18 cellular contexts compared by ENCODE assay signal in the genomic region with DNA sequence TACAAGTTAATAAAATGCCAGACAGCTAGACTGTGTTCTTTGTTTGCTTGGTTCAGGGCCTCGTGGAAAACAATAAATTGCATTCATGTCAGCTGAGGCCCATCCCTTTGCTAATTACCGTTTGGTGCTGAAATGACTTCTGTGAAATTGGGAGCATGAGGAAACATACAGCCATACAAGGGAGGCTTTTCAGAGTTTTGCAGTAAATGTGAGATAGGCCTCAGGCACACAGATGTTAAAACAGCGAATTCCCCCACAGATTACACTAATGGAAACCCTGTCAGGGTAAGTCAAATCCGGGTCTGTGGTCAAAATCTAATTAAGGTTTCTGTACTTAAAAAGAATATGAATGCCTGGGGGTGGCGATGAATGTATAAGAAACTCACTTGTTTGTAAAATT.
DNase-seq lines count a peak whose midpoint lies in the region; ATAC-seq lines count a peak whose summit lies in the region.
"Had no signal": no experiment of that assay in that cellular context is flagged by ENCODE, and none has a peak within 500 bp of the region (broad histone marks: within the 10 kb centered on the region; RNA-seq: fewer than 3 reads in every experiment).

No MANE protein-coding gene starts in this region.

- DNase-seq in NCI-H748 (lab: John Stamatoyannopoulos, UW; ENCODE audit: unreplicated experiment) (peak; percentile 70), NCI-H748 treated with DMSO at 0.1 percent for 48 hours (lab: John Stamatoyannopoulos, UW) (no peak), NCI-H82 treated with DMSO at 0.1 percent for 48 hours (lab: John Stamatoyannopoulos, UW; ENCODE audit: unreplicated experiment) (peak; percentile 26), hippocampal formation (lab: John Stamatoyannopoulos, UW) (peak; percentile 20 to 34), substantia nigra (lab: John Stamatoyannopoulos, UW) (peak in 5 of 49 donors; percentile 4 to 17 (median 10)), cortex of kidney (lab: John Stamatoyannopoulos, UW) (no peak)
- DNase-seq: activated CD4-positive, alpha-beta memory T cell treated with anti-CD3 and anti-CD28 coated beads, Interleukin-2, amount 10 ng/mL, durations not matched to agents 7 days and 5 days; activated naive CD8-positive, alpha-beta T cell treated with anti-CD3 and anti-CD28 coated beads for 36 hours; activated T-cell treated with anti-CD3 and anti-CD28 coated beads, Interleukin-2, amount 50 U/mL, for 48 hours; esophagus squamous epithelium; NCI-H1930; retina; stimulated activated naive B cell treated with anti-CD40 and anti-IgM and Interleukin-4, amounts not matched to agents 10 μg/mL and 1 μg/mL and 100 μg/mL, for 72 hours; trophoblast cell had no signal

- H3K27ac ChIP-seq in substantia nigra (ENCODE audit: low read depth, low read length, poor library complexity, severe bottlenecking): peak overlapping the region; percentile 13
- H3K27ac ChIP-seq: esophagus squamous epithelium, RWPE1 had no signal

- ATAC-seq in HG02610 (IDR thresholded peaks at IDR 0.05; ENCODE audit: unreplicated experiment): no peak
- ATAC-seq in GM21717 (IDR thresholded peaks at IDR 0.05; ENCODE audit: unreplicated experiment): no peak
- ATAC-seq: stimulated activated naive B cell treated with anti-CD40 and anti-IgM and Interleukin-4, amounts not matched to agents 10 μg/mL and 1 μg/mL and 100 μg/mL, for 72 hours; WTC11 had no signal

Comparison
In these comparisons a context has a peak if more than half of its experiments do, and no peak if none do; other contexts are left out.
1. DNase-seq: peak in NCI-H748 (single experiment), NCI-H82 treated with DMSO at 0.1 percent for 48 hours (single experiment) and hippocampal formation (2 of 2); none in NCI-H748 treated with DMSO at 0.1 percent for 48 hours (single experiment) and cortex of kidney (single experiment).